ENCODE assay signal across 8 cellular contexts in genomic region chr1:226711976-226712778, GRCh38. TPM values are rescaled to one million over a fixed set of nuclear protein-coding genes. Genes with fewer than 3 reads are reported as not detected.
DNase-seq lines count a peak whose midpoint lies in the region; ATAC-seq, FAIRE-seq and TF ChIP-seq lines count a peak whose summit lies in the region.

No MANE protein-coding gene starts in this region.

- peaks cover 23% of the 10 kb centered on the region for H3K36me3 Mint-ChIP-seq in endodermal cell (ENCODE audit: low read depth)

- H3K79me2 ChIP-seq in OCI-LY1 (ENCODE audit: insufficient read depth, low read length) = peaks cover 43% of the 10 kb centered on the region

- H3K4me1 ChIP-seq in OCI-LY1 (ENCODE audit: insufficient read depth, low read length, severe bottlenecking) = peaks cover 92% of the 10 kb centered on the region
- H3K4me1 ChIP-seq in psoas muscle = peaks cover 21% of the 10 kb centered on the region
- H3K4me1 ChIP-seq in endodermal cell (ENCODE audit: control insufficient read depth, insufficient read depth, low read length) = peaks cover 3% of the 10 kb centered on the region

- peaks cover 6% of the 10 kb centered on the region; the same call in 1 of the 2 replicates for H3F3A ChIP-seq in OCI-LY1 (ENCODE audit: insufficient read depth, low read length)

- H3K4me3 Mint-ChIP-seq in endodermal cell = no peak overlapping the region

- no peak overlapping the region for H3K27ac Mint-ChIP-seq in endodermal cell

- 68 to 73% (median 71%) methylated on average over 22 of the region's 22 CpGs for WGBS in psoas muscle, 3 donors
- WGBS in endodermal cell (ENCODE audit: insufficient coverage in 1 of 2, insufficient read length in 1 of 2), 2 experiments = 96% methylated on average over 13 to 22 of the region's 22 CpGs

- no peaks in the 10 kb centered on the region for H4K20me1 ChIP-seq in OCI-LY1 (ENCODE audit: insufficient read depth, low read length)

- H3K27me3 Mint-ChIP-seq in endodermal cell (ENCODE audit: insufficient read depth) = no peaks in the 10 kb centered on the region

- DNase-seq in GM12892 (ENCODE audit: insufficient read length) (peak; percentile 43), left ventricle myocardium superior (no peak), NCI-H524 (lab: John Stamatoyannopoulos, UW) (no peak), SK-N-DZ (ENCODE audit: low spot score) (no peak), psoas muscle (no peak), endodermal cell (no peak)

- peaks cover 9% of the 10 kb centered on the region for H3K9me3 Mint-ChIP-seq in endodermal cell

- H3K27ac ChIP-seq in OCI-LY1 (ENCODE audit: low read depth, low read length, poor library complexity, severe bottlenecking) = peak overlapping the region; percentile 98
- H3K27ac ChIP-seq in psoas muscle = no peak overlapping the region
- no peak overlapping the region for H3K27ac ChIP-seq in endodermal cell (ENCODE audit: low read depth, low read length)

- peak; percentile 54 for FAIRE-seq in GM12892 (lab: Jason Lieb, UNC)

- no peak overlapping the region for H2AFZ ChIP-seq in OCI-LY1 (ENCODE audit: low read length)

- H3K9ac ChIP-seq in OCI-LY1 (ENCODE audit: low read length) = peak overlapping the region; percentile 65
- no peak overlapping the region for H3K9ac ChIP-seq in endodermal cell (ENCODE audit: extremely low read depth, low read length, poor library complexity, severe bottlenecking)

- intact Hi-C loops in left ventricle myocardium superior (cut with micrococcal nuclease) (no loop called here), psoas muscle (cut with DNase I) (loop anchor here in 1 of 2 donors (5.0 kb wide), 1 partner anchor 65 kb away; no protein-coding TSS in a partner anchor)

- no peaks in the 10 kb centered on the region for H3K27me3 ChIP-seq in OCI-LY1 (ENCODE audit: insufficient read depth, low read length)
- H3K27me3 ChIP-seq in psoas muscle (ENCODE audit: insufficient read depth in 3 of 3, low read length in 2 of 3) = no peaks in the 10 kb centered on the region
- no peaks in the 10 kb centered on the region for H3K27me3 ChIP-seq in endodermal cell (ENCODE audit: control insufficient read depth, insufficient read depth, low read length, poor library complexity, severe bottlenecking)

- H3K4me1 Mint-ChIP-seq in endodermal cell = peaks cover 19% of the 10 kb centered on the region

- H3K9me3 ChIP-seq in OCI-LY1 (ENCODE audit: low read length) = no peaks in the 10 kb centered on the region
- peaks cover 7% of the 10 kb centered on the region for H3K9me3 ChIP-seq in psoas muscle
- H3K9me3 ChIP-seq in endodermal cell (ENCODE audit: control insufficient read depth, low read length) = peaks cover 13% of the 10 kb centered on the region

- no peak for TF ChIP-seq POLR2A in GM12892 (IDR thresholded peaks at IDR 0.05; ENCODE audit: low read depth, low read length)

- peak; percentile 89 for ATAC-seq in GM21717 (IDR thresholded peaks at IDR 0.05; ENCODE audit: unreplicated experiment)
- peak; percentile 30 for ATAC-seq in left ventricle myocardium superior
- no peak for ATAC-seq in psoas muscle

- TF ChIP-seq CTCF in OCI-LY1 (IDR thresholded peaks at IDR 0.05; ENCODE audit: low read length) (no peak), psoas muscle (IDR thresholded peaks at IDR 0.05) (no peak), endodermal cell (conservative IDR thresholded peaks at IDR 0.05) (no peak)

- H3K36me3 ChIP-seq in OCI-LY1 (ENCODE audit: insufficient read depth, low read length) = peaks cover 50% of the 10 kb centered on the region
- H3K36me3 ChIP-seq in psoas muscle (ENCODE audit: insufficient read depth in 1 of 2, low read depth in 1 of 2) = no peaks in the 10 kb centered on the region
- H3K36me3 ChIP-seq in endodermal cell (ENCODE audit: control insufficient read depth, insufficient read depth, low read length) = peaks cover 19% of the 10 kb centered on the region

- H3K4me2 ChIP-seq in OCI-LY1 (ENCODE audit: low read length) = peak overlapping the region; percentile 91

- H3K4me3 ChIP-seq in OCI-LY1 (ENCODE audit: low read depth, low read length, poor library complexity, severe bottlenecking) (peak overlapping the region; percentile 45), psoas muscle (no peak overlapping the region), endodermal cell (ENCODE audit: low read length) (no peak overlapping the region)

- no peaks in the 10 kb centered on the region for H3K9me2 ChIP-seq in OCI-LY1 (ENCODE audit: low read depth, low read length)

RNA-seq across cellular contexts. Expression of gene ITPKB, which starts 26.9 kb away (rescaled TPM):
- polyA plus RNA-seq in GM12892 (2012; ENCODE audit: missing spikeins) = 8.6 TPM
- total RNA-seq in left ventricle myocardium superior (19.5 TPM), psoas muscle (10 to 100 TPM in 3 of 4 donors, 1 to 10 TPM in 1; 7.7 to 14.1 (median 12.3) TPM), endodermal cell (10 to 100 TPM; 22.4 to 28.3 TPM)
- not detected in 2 replicates for polyA plus RNA-seq in SK-N-DZ (2014; cell fraction: cytosol; rRNA removed)
- not detected in 2 replicates for polyA plus RNA-seq in SK-N-DZ (2014; cell fraction: nucleus; rRNA removed)
- 1 to 10 TPM; 3.9 to 8.9 (median 8.4) TPM for polyA plus RNA-seq in psoas muscle
- polyA plus RNA-seq in endodermal cell (2013, experiment 1 of 2) = 12.3 TPM
- polyA plus RNA-seq in endodermal cell (2013, experiment 2 of 2) = 12.3 TPM

Comparison
In these comparisons a context has a peak if more than half of its experiments do, and no peak if none do; other contexts are left out.
1. ATAC-seq: peak in GM21717 (single experiment) and left ventricle myocardium superior (single experiment); none in psoas muscle (0 of 4).